Comparison of ENCODE assay signal across 6 cellular contexts in the genomic region with DNA sequence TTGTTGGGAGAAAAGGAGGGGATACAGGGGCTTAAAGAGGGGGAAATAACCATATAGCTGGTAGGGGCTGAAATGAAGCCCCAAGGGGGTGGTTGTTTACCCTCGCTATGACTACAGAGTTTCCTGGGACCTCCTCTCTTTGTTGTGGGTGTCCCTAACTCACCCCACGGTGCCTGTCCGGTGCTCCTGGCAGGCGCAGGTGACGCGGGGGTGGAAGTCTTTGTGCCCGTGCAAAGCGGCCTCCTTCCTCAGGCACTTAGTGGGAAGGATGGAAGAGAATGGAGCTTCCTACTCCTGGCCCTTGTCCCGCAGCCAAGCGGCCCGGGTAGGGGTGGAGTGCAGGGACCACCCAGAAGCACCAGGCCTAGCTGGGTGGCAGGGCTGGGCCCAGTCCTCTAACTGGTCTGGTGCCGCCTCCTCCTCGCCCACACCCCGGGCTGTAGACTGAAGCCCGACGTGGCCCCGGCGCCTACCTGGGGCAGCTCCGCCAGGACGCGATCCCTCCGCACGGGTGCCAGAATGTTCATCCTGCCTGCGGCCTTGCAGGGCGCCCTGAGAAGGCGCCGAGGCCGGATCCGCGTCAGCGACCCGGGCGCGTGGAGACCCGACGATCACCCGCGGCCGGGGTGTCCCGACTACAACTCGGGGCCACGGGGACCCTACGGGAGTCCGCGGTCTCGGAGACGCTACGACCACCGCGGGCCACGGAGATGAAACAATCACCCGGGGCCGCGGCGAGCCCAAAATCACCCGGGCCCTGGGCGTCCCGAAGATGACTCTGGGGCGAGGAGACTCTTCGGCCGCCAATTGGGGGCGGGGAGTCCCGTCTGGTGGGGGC. TPM values are rescaled to one million over a fixed set of nuclear protein-coding genes. Genes with fewer than 3 reads are reported as not detected.
A peak's percentile ranks its signal among the peaks of the same experiment; 100 is the strongest.
DNase-seq lines count a peak whose midpoint lies in the region.

No MANE protein-coding gene starts in this region.

- H3K4me1 Mint-ChIP-seq in immature natural killer cell = peaks cover 43 to 47% of the 10 kb centered on the region in 2 donors

- DNase-seq in NCI-H510A treated with DMSO at 0.1 percent for 48 hours (lab: John Stamatoyannopoulos, UW) = peak; percentile 34
- no peak for DNase-seq in DMS114 treated with DMSO at 0.1 percent for 48 hours (lab: John Stamatoyannopoulos, UW; ENCODE audit: unreplicated experiment)
- no peak for DNase-seq in effector CD4-positive, alpha-beta T cell
- no peak for DNase-seq in immature natural killer cell

- peaks cover 4 to 11% (median 10%) of the 10 kb centered on the region in 3 donors for H3K36me3 Mint-ChIP-seq in immature natural killer cell

- peaks cover 5 to 24% (median 21%) of the 10 kb centered on the region in 3 donors for H3K27me3 Mint-ChIP-seq in immature natural killer cell (ENCODE audit: low read depth in 3 of 3)

- H3K4me1 ChIP-seq in esophagus (ENCODE audit: control insufficient read depth in 2 of 2, insufficient read depth in 2 of 2, low read length in 1 of 2) (peaks cover 0 to 2% of the 10 kb centered on the region in 2 donors), skeletal muscle satellite cell (ENCODE audit: control insufficient read depth, insufficient read depth, low read length) (peaks cover 40% of the 10 kb centered on the region)

- 11 to 16% methylated on average over 55 to 63 of the region's 63 CpGs for WGBS in esophagus, 2 donors

- H3K27ac ChIP-seq in esophagus (ENCODE audit: low read depth in 2 of 2, low read length in 1 of 2) = peak overlapping the region; percentile 84 to 86

- H3K9ac ChIP-seq in skeletal muscle satellite cell (ENCODE audit: low read depth, low read length) = peak overlapping the region; percentile 97

- H3K27me3 ChIP-seq in esophagus (ENCODE audit: control insufficient read depth in 1 of 2, insufficient read depth in 2 of 2, low read length in 2 of 2) (no peaks in the 10 kb centered on the region), skeletal muscle satellite cell (ENCODE audit: control insufficient read depth, insufficient read depth, low read length) (no peaks in the 10 kb centered on the region)

- peak overlapping the region; percentile 91 for H3K4me2 ChIP-seq in skeletal muscle satellite cell (ENCODE audit: low read length)

- H3K4me3 ChIP-seq in esophagus (ENCODE audit: low read depth in 1 of 2, low read length in 2 of 2) (peak overlapping the region; percentile 50 to 51), skeletal muscle satellite cell (ENCODE audit: low read length) (peak overlapping the region; percentile 84)

- no peak overlapping the region for H3K27ac Mint-ChIP-seq in immature natural killer cell

- H3K4me3 Mint-ChIP-seq in immature natural killer cell = peak overlapping the region in 1 of 5 donors; percentile 47

- H3K36me3 ChIP-seq in esophagus (ENCODE audit: control insufficient read depth in 2 of 2, insufficient read depth in 2 of 2, low read length in 1 of 2) = peaks cover 0 to 18% of the 10 kb centered on the region in 2 donors
- peaks cover 49% of the 10 kb centered on the region for H3K36me3 ChIP-seq in skeletal muscle satellite cell (ENCODE audit: insufficient read depth, low read length)

- H3K9me3 Mint-ChIP-seq in immature natural killer cell = no peaks in the 10 kb centered on the region

- H3K9me3 ChIP-seq in esophagus (ENCODE audit: control insufficient read depth in 2 of 2, insufficient read depth in 1 of 2, low read depth in 1 of 2, low read length in 1 of 2) (no peaks in the 10 kb centered on the region), skeletal muscle satellite cell (replicated peaks; ENCODE audit: low read length) (no peaks in the 10 kb centered on the region)

RNA-seq across cellular contexts. Expression of gene RAB34, which starts 0.7 kb away (rescaled TPM):
- 10 to 100 TPM; 31.5 to 42.2 TPM for polyA plus RNA-seq in esophagus
- 158 and 177 TPM in 2 replicates for total RNA-seq in skeletal muscle satellite cell (2012; rRNA removed)
- 1 to 10 TPM; 2.3 to 6.1 (median 5.3) TPM for polyA plus RNA-seq in immature natural killer cell

RNA-seq across cellular contexts. Expression of gene RPL23A, which starts 2.8 kb away (rescaled TPM):
- polyA plus RNA-seq in esophagus (1,000 to 10,000 TPM in 1 of 2 donors, 100 to 1,000 TPM in 1; 745 to 1,436 TPM), immature natural killer cell (1,000 to 10,000 TPM; 2,545 to 3,232 (median 2,896) TPM)
- 584 and 827 TPM in 2 replicates for total RNA-seq in skeletal muscle satellite cell (2012; rRNA removed)

RNA-seq across cellular contexts. Expression of gene PROCA1, which starts 5.3 kb away (rescaled TPM):
- 1 to 10 TPM in 1 of 2 donors, under 1 TPM in 1; 0.59 to 2.0 TPM for polyA plus RNA-seq in esophagus
- total RNA-seq in skeletal muscle satellite cell (2012; rRNA removed) = 0.44 and 0.51 TPM in 2 replicates
- polyA plus RNA-seq in immature natural killer cell = 1 to 10 TPM in 1 of 3 donors, under 1 TPM in 2; 0.59 to 1.8 (median 0.60) TPM

RNA-seq across cellular contexts. Expression of gene TLCD1, which starts 9.1 kb away (rescaled TPM):
- polyA plus RNA-seq in esophagus (10 to 100 TPM; 12.5 to 16.9 TPM), immature natural killer cell (not detected)
- 5.6 and 6.8 TPM in 2 replicates for total RNA-seq in skeletal muscle satellite cell (2012; rRNA removed)

RNA-seq across cellular contexts. Expression of gene NEK8, which starts 11.6 kb away (rescaled TPM):
- 1 to 10 TPM; 2.6 to 5.3 TPM for polyA plus RNA-seq in esophagus
- 1.5 and 2.0 TPM in 2 replicates for total RNA-seq in skeletal muscle satellite cell (2012; rRNA removed)
- 1 to 10 TPM; 1.7 to 4.2 (median 3.6) TPM for polyA plus RNA-seq in immature natural killer cell

Comparison
In these comparisons a context has a peak if more than half of its experiments do, and no peak if none do; other contexts are left out.
1. RNA of gene RAB34, which starts 0.7 kb away (polyA plus RNA-seq): 31.5 to 42.2 TPM in esophagus; 2.3 to 6.1 TPM in immature natural killer cell; every median in the first group is over 4 times any median in the second.